Comparison of ENCODE assay signal across 9 cellular contexts in the genomic region with DNA sequence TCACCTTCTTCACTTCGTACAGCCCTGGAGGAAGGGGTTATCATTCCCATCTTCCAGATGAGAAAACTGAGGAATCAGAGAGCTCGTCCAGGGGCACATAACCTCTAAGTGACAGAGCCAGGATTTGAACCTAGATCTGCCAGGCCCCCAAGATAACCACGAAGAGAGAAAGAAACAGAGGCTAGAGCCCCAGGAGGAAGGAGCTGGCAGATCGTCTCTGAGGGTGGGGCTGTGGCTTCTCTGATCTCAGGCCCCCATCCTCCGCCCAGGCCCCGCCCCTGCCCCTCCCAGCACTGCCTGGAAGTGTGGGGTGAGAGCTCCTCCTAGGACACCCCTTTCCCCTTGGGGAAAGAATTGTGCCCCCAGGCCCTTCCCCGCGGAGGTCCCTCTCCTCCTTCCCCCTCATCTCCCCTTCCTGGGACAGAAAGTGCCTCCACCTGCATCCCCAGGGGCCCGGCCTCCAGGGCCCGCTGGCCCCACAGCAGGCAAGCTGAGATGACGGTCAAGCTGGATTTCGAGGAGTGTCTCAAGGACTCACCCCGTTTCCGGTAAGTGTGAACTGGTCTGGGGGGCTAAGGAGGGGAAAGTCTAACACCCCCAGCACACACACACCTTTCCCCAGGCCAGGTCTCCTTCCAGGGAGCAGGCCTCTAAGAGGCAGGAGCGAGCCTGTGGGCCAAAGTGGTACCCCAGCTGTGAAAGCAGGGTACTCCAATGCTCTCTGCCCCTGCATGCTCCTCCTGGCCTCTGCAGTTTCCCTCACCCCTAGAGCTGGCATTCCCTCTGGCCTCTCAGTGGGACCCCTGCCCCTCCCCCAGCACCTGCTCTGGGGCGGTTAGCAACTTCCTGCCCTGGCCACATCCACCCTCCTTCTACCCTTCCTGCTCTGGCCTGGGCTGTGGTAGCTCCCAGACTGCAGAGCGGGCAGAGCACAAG. TPM values are rescaled to one million over a fixed set of nuclear protein-coding genes. Genes with fewer than 3 reads are reported as not detected.
DNase-seq lines count a peak whose midpoint lies in the region; ATAC-seq and TF ChIP-seq lines count a peak whose summit lies in the region.
"Had no signal": no experiment of that assay in that cellular context is flagged by ENCODE, and none has a peak within 500 bp of the region (broad histone marks: within the 10 kb centered on the region; RNA-seq: fewer than 3 reads in every experiment).

Gene ACAP1, plus strand, starts transcription at position 290 of the 936 bp plus-strand sequence. Its CDS starts 206 bp downstream, at position 496.

- no peaks in the 10 kb centered on the region for H3K9me2 ChIP-seq in Karpas-422 (replicated peaks; ENCODE audit: insufficient read depth, low read length)

- H3K27ac Mint-ChIP-seq in activated CD8-positive, alpha-beta memory T cell treated with anti-CD3 and anti-CD28 coated beads, Interleukin-2, amount 10 ng/mL, durations not matched to agents 7 days and 5 days: peak within 1 kb of the TSS; percentile 96
- no peak within 1 kb of the TSS for H3K27ac Mint-ChIP-seq in type B pancreatic cell

- no peaks in the 10 kb centered on the region for H3K36me3 ChIP-seq in Karpas-422 (ENCODE audit: insufficient read depth, low read length)
- no peaks in the 10 kb centered on the region for H3K36me3 ChIP-seq in iPS-18a (ENCODE audit: control insufficient read depth, low read depth, low read length)
- H3K36me3 ChIP-seq: SJSA1 had no signal

- peaks cover 27% of the 10 kb centered on the region for H3K36me3 Mint-ChIP-seq in activated CD8-positive, alpha-beta memory T cell treated with anti-CD3 and anti-CD28 coated beads, Interleukin-2, amount 10 ng/mL, durations not matched to agents 7 days and 5 days
- no peaks in the 10 kb centered on the region for H3K36me3 Mint-ChIP-seq in type B pancreatic cell

- peaks cover 28% of the 10 kb centered on the region for H3K4me1 ChIP-seq in Karpas-422 (ENCODE audit: low read length)
- H3K4me1 ChIP-seq in iPS-18a (ENCODE audit: control insufficient read depth, low read depth, low read length): peaks cover 13% of the 10 kb centered on the region
- H3K4me1 ChIP-seq: SJSA1 had no signal

- DNase-seq in Karpas-422: peak; percentile 85
- peak; percentile 96 for DNase-seq in activated CD8-positive, alpha-beta memory T cell treated with anti-CD3 and anti-CD28 coated beads, Interleukin-2, amount 10 ng/mL, durations not matched to agents 7 days and 5 days
- DNase-seq in stimulated activated CD8-positive, alpha-beta memory T cell treated with anti-CD3 and anti-CD28 coated beads, Interleukin-15, amount 100 ng/mL, for 4 hours (ENCODE audit: low read depth in 2 of 2): peak; percentile 61 to 77
- DNase-seq in DMS53 (lab: John Stamatoyannopoulos, UW): no peak
- DNase-seq in type B pancreatic cell (ENCODE audit: extremely low spot score, unreplicated experiment): no peak

- H3K4me3 Mint-ChIP-seq in activated CD8-positive, alpha-beta memory T cell treated with anti-CD3 and anti-CD28 coated beads, Interleukin-2, amount 10 ng/mL, durations not matched to agents 7 days and 5 days: peak within 1 kb of the TSS; percentile 93
- H3K4me3 Mint-ChIP-seq in type B pancreatic cell: no peak within 1 kb of the TSS

- H3K27me3 Mint-ChIP-seq in activated CD8-positive, alpha-beta memory T cell treated with anti-CD3 and anti-CD28 coated beads, Interleukin-2, amount 10 ng/mL, durations not matched to agents 7 days and 5 days: no peaks in the 10 kb centered on the region
- peaks cover 8% of the 10 kb centered on the region for H3K27me3 Mint-ChIP-seq in type B pancreatic cell

- no peaks in the 10 kb centered on the region for H3K9me3 Mint-ChIP-seq in activated CD8-positive, alpha-beta memory T cell treated with anti-CD3 and anti-CD28 coated beads, Interleukin-2, amount 10 ng/mL, durations not matched to agents 7 days and 5 days (ENCODE audit: low read depth)
- H3K9me3 Mint-ChIP-seq in type B pancreatic cell: no peaks in the 10 kb centered on the region

- H2AFZ ChIP-seq in Karpas-422 (ENCODE audit: low read length): peak within 1 kb of the TSS; percentile 11; the same call in 1 of the 2 replicates

- H3K9ac ChIP-seq in Karpas-422 (ENCODE audit: low read length) (peak within 1 kb of the TSS; percentile 79), iPS-18a (ENCODE audit: low read length) (peak within 1 kb of the TSS; percentile 39)

- peaks cover 48% of the 10 kb centered on the region for H3K4me1 Mint-ChIP-seq in activated CD8-positive, alpha-beta memory T cell treated with anti-CD3 and anti-CD28 coated beads, Interleukin-2, amount 10 ng/mL, durations not matched to agents 7 days and 5 days
- H3K4me1 Mint-ChIP-seq in type B pancreatic cell (ENCODE audit: unreplicated experiment): no peaks in the 10 kb centered on the region

- TF ChIP-seq POLR2A in GM19193 (IDR thresholded peaks at IDR 0.05; ENCODE audit: extremely low read depth, insufficient read depth, insufficient read length): peak; percentile 57

- H3K27me3 ChIP-seq in Karpas-422 (ENCODE audit: low read length): no peaks in the 10 kb centered on the region
- no peaks in the 10 kb centered on the region for H3K27me3 ChIP-seq in iPS-18a (ENCODE audit: control insufficient read depth, insufficient read depth, low read length)

- H3K27ac ChIP-seq in Karpas-422 (ENCODE audit: low read length) (peak within 1 kb of the TSS; percentile 61), iPS-18a (ENCODE audit: low read length) (no peak within 1 kb of the TSS)
- H3K27ac ChIP-seq: SJSA1 had no signal

- peak; percentile 95 for ATAC-seq in activated CD8-positive, alpha-beta memory T cell treated with anti-CD3 and anti-CD28 coated beads, Interleukin-2, amount 10 ng/mL, durations not matched to agents 7 days and 5 days
- ATAC-seq in HG03045 (IDR thresholded peaks at IDR 0.05; ENCODE audit: unreplicated experiment): no peak

- CTCF ChIA-PET in activated CD8-positive, alpha-beta memory T cell treated with anti-CD3 and anti-CD28 coated beads, Interleukin-2, amount 10 ng/mL, durations not matched to agents 7 days and 5 days (lab: Charles Lee): interaction anchor here (0.6 to 6.4 kb wide), 26 partner anchors 8 to 803 kb away, joined by 3 to 61 read pairs (median 4); partner anchors contain the start of genes CHRNB1, FXR2, GPS2 and KCTD11

- H3K9me3 ChIP-seq in Karpas-422 (ENCODE audit: low read length): no peaks in the 10 kb centered on the region
- no peaks in the 10 kb centered on the region for H3K9me3 ChIP-seq in iPS-18a (ENCODE audit: control insufficient read depth, low read depth, low read length)
- H3K9me3 ChIP-seq: SJSA1 had no signal

- peak within 1 kb of the TSS; percentile 79 for H3K4me3 ChIP-seq in Karpas-422 (ENCODE audit: low read length)
- H3K4me3 ChIP-seq in iPS-18a (ENCODE audit: low read length): peak within 1 kb of the TSS; percentile 20
- H3K4me3 ChIP-seq: SJSA1 had no signal

- H4K20me1 ChIP-seq in Karpas-422 (ENCODE audit: insufficient read depth, low read depth, low read length): no peaks in the 10 kb centered on the region

- peaks cover 14% of the 10 kb centered on the region for H3K79me2 ChIP-seq in Karpas-422 (ENCODE audit: low read length)

- peak within 1 kb of the TSS; percentile 81 for H3K4me2 ChIP-seq in Karpas-422 (ENCODE audit: low read depth, low read length, poor library complexity, severe bottlenecking)

- TF ChIP-seq CTCF in type B pancreatic cell (conservative IDR thresholded peaks at IDR 0.05): no peak

RNA-seq across cellular contexts. Expression of gene ACAP1, which starts in this region (rescaled TPM):
- total RNA-seq in Karpas-422 (2014; rRNA removed; shearing (Covaris generic); ENCODE audit: low replicate concordance): 51.0 and 85.0 TPM in 2 replicates
- total RNA-seq in activated CD8-positive, alpha-beta memory T cell treated with anti-CD3 and anti-CD28 coated beads, Interleukin-2, amount 10 ng/mL, durations not matched to agents 7 days and 5 days: 100 to 1,000 TPM; 594 to 712 TPM
- total RNA-seq in type B pancreatic cell (ENCODE audit: low replicate concordance): 3.2 and 8.3 TPM in 2 replicates
- total RNA-seq: SJSA1 had no signal

Comparison
In these comparisons a context has a peak if more than half of its experiments do, and no peak if none do; other contexts are left out.
1. DNase-seq: peak in Karpas-422 (single experiment), activated CD8-positive, alpha-beta memory T cell treated with anti-CD3 and anti-CD28 coated beads, Interleukin-2, amount 10 ng/mL, durations not matched to agents 7 days and 5 days (single experiment) and stimulated activated CD8-positive, alpha-beta memory T cell treated with anti-CD3 and anti-CD28 coated beads, Interleukin-15, amount 100 ng/mL, for 4 hours (2 of 2); none in DMS53 (single experiment) and type B pancreatic cell (single experiment).